8 cellular contexts compared by ENCODE assay signal in the genomic region with DNA sequence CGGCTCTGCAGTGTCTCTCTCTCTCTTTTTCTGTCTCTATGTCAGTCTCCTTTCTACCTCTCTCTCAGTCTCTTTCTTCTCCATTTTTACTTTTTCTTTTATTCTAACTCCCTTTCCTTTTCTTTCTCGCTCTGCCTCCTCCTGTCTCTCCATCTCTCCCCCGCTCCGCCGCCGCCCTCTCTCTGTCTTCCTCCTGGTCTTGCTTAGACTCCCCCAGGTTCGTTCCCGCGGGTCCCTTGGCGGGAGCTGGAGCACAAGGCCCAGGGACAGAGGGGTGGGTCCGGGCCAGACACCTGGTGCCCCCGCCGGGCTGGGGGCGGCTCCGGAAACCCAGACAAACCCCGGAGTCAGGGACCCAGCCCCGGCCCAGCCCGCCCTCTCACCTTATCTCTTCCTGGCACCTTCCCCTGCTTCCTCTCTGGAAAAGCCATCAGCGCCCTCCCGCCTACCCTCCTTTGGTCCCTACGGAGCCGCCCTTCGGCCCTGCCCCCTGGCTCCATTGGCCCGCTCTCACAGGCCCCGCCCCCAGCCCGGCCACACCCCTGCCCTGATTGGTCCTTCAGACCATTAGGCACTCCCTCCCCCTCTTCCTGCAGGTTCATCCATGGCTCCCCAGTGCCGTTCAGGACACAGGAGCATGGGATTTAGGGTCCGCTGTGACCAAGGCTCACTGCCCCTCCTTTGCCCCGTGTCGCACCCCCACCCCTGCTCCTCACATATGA. TPM values are rescaled to one million over a fixed set of nuclear protein-coding genes. Genes with fewer than 3 reads are reported as not detected.
DNase-seq lines count a peak whose midpoint lies in the region; TF ChIP-seq lines count a peak whose summit lies in the region.

No MANE protein-coding gene starts in this region.

- no peak for TF ChIP-seq POLR2A in thyroid gland (IDR thresholded peaks at IDR 0.05)

- H3K4me1 ChIP-seq in endodermal cell (ENCODE audit: control insufficient read depth, insufficient read depth, low read length), result no peaks in the 10 kb centered on the region
- H3K4me1 ChIP-seq in muscle layer of colon (ENCODE audit: insufficient read depth, low read length), result peaks cover 24% of the 10 kb centered on the region
- peaks cover 14 to 24% of the 10 kb centered on the region in 2 donors for H3K4me1 ChIP-seq in thyroid gland

- H3K4me3 Mint-ChIP-seq in activated CD4-positive, alpha-beta T cell treated with anti-CD3 and anti-CD28 coated beads, Interleukin-2, amount 10 ng/mL, durations not matched to agents 24 days and 14 days, result peak overlapping the region; percentile 91
- peak overlapping the region; percentile 66 for H3K4me3 Mint-ChIP-seq in endodermal cell

- WGBS in endodermal cell (ENCODE audit: insufficient coverage in 1 of 2, insufficient read length in 1 of 2), 2 experiments, result 18 to 20% methylated on average over 10 to 30 of the region's 30 CpGs
- WGBS in thyroid gland, 2 donors, result 25 to 26% methylated on average over 28 to 30 of the region's 30 CpGs

- H3K4me3 ChIP-seq in endodermal cell (ENCODE audit: low read length) (peak overlapping the region; percentile 77), muscle layer of colon (ENCODE audit: low read depth in 1 of 2, low read length in 2 of 2) (no peak overlapping the region), thyroid gland (replicated peaks in 1 of 3) (peak overlapping the region in 1 of 3 donors; percentile 4)

- H3K36me3 Mint-ChIP-seq in activated CD4-positive, alpha-beta T cell treated with anti-CD3 and anti-CD28 coated beads, Interleukin-2, amount 10 ng/mL, durations not matched to agents 24 days and 14 days (ENCODE audit: low read depth), result no peaks in the 10 kb centered on the region
- peaks cover 1% of the 10 kb centered on the region for H3K36me3 Mint-ChIP-seq in endodermal cell (ENCODE audit: low read depth)

- intact Hi-C loops in activated CD4-positive, alpha-beta T cell treated with anti-CD3 and anti-CD28 coated beads, Interleukin-2, amount 10 ng/mL, durations not matched to agents 24 days and 14 days (cut with micrococcal nuclease), result loop anchor here (2.0 kb wide), 1 partner anchor 13 kb away; no protein-coding TSS in a partner anchor
- intact Hi-C loops in thyroid gland (cut with DNase I), result no loop called here

- H3K9me3 Mint-ChIP-seq in activated CD4-positive, alpha-beta T cell treated with anti-CD3 and anti-CD28 coated beads, Interleukin-2, amount 10 ng/mL, durations not matched to agents 24 days and 14 days, result no peaks in the 10 kb centered on the region
- no peaks in the 10 kb centered on the region for H3K9me3 Mint-ChIP-seq in endodermal cell

- H3K27ac Mint-ChIP-seq in activated CD4-positive, alpha-beta T cell treated with anti-CD3 and anti-CD28 coated beads, Interleukin-2, amount 10 ng/mL, durations not matched to agents 24 days and 14 days, result peak overlapping the region; percentile 78
- peak overlapping the region; percentile 71 for H3K27ac Mint-ChIP-seq in endodermal cell

- H3K9ac ChIP-seq in endodermal cell (ENCODE audit: extremely low read depth, low read length, poor library complexity, severe bottlenecking), result peak overlapping the region; percentile 25
- H3K9ac ChIP-seq in muscle layer of colon (ENCODE audit: low read length), result no peak overlapping the region

- H3K27me3 Mint-ChIP-seq in activated CD4-positive, alpha-beta T cell treated with anti-CD3 and anti-CD28 coated beads, Interleukin-2, amount 10 ng/mL, durations not matched to agents 24 days and 14 days, result peaks cover 1% of the 10 kb centered on the region
- peaks cover 4% of the 10 kb centered on the region for H3K27me3 Mint-ChIP-seq in endodermal cell (ENCODE audit: insufficient read depth)

- H3K9me3 ChIP-seq in endodermal cell (ENCODE audit: control insufficient read depth, low read length) (no peaks in the 10 kb centered on the region), muscle layer of colon (ENCODE audit: low read length) (no peaks in the 10 kb centered on the region), thyroid gland (no peaks in the 10 kb centered on the region)

- peaks cover 21% of the 10 kb centered on the region for H3K4me1 Mint-ChIP-seq in activated CD4-positive, alpha-beta T cell treated with anti-CD3 and anti-CD28 coated beads, Interleukin-2, amount 10 ng/mL, durations not matched to agents 24 days and 14 days
- H3K4me1 Mint-ChIP-seq in endodermal cell, result peaks cover 9% of the 10 kb centered on the region

- no peak for TF ChIP-seq CTCF in endodermal cell (conservative IDR thresholded peaks at IDR 0.05)
- no peak for TF ChIP-seq CTCF in thyroid gland (IDR thresholded peaks at IDR 0.05)

- no peak overlapping the region for H3K27ac ChIP-seq in endodermal cell (ENCODE audit: low read depth, low read length)
- peak overlapping the region; percentile 88 for H3K27ac ChIP-seq in muscle layer of colon (ENCODE audit: low read depth, low read length)
- H3K27ac ChIP-seq in thyroid gland, result peak overlapping the region; percentile 70 to 95 (median 82)

- H3K36me3 ChIP-seq in endodermal cell (ENCODE audit: control insufficient read depth, insufficient read depth, low read length), result no peaks in the 10 kb centered on the region
- peaks cover 38% of the 10 kb centered on the region for H3K36me3 ChIP-seq in muscle layer of colon (ENCODE audit: insufficient read depth, low read length)
- H3K36me3 ChIP-seq in thyroid gland, result peaks cover 0 to 6% of the 10 kb centered on the region in 2 donors

- DNase-seq in NCI-H524 (lab: John Stamatoyannopoulos, UW), result peak; percentile 21 to 37
- DNase-seq in NCI-H524 treated with DMSO at 0.1 percent for 48 hours (lab: John Stamatoyannopoulos, UW), result no peak
- DNase-seq in activated CD4-positive, alpha-beta T cell treated with anti-CD3 and anti-CD28 coated beads, Interleukin-2, amount 10 ng/mL, durations not matched to agents 24 days and 14 days, result peak; percentile 88
- peak; percentile 97 for DNase-seq in endodermal cell
- DNase-seq in thyroid gland, result peak; percentile 78 to 80
- no peak for DNase-seq in middle frontal gyrus (ENCODE audit: extremely low spot score, low spot score)
- DNase-seq in SW 1271 (lab: John Stamatoyannopoulos, UW), result no peak

- H3K27me3 ChIP-seq in endodermal cell (ENCODE audit: control insufficient read depth, insufficient read depth, low read length, poor library complexity, severe bottlenecking), result no peaks in the 10 kb centered on the region
- no peaks in the 10 kb centered on the region for H3K27me3 ChIP-seq in muscle layer of colon (ENCODE audit: control insufficient read depth in 1 of 2, insufficient read depth in 2 of 2, low read length in 2 of 2)
- no peaks in the 10 kb centered on the region for H3K27me3 ChIP-seq in thyroid gland

RNA-seq across cellular contexts. Expression of gene NOP53, which starts 15.4 kb away (rescaled TPM):
- 222 and 230 TPM in 2 replicates for total RNA-seq in activated CD4-positive, alpha-beta T cell treated with anti-CD3 and anti-CD28 coated beads, Interleukin-2, amount 10 ng/mL, durations not matched to agents 24 days and 14 days
- total RNA-seq in endodermal cell, result 100 to 1,000 TPM; 190 to 258 TPM
- polyA plus RNA-seq in endodermal cell (2013, experiment 1 of 2), result 259 TPM
- polyA plus RNA-seq in endodermal cell (2013, experiment 2 of 2), result 234 TPM
- 100 to 1,000 TPM; 278 to 531 (median 461) TPM for total RNA-seq in thyroid gland

RNA-seq across cellular contexts. Expression of gene EHD2, which starts 16.7 kb away (rescaled TPM):
- total RNA-seq in activated CD4-positive, alpha-beta T cell treated with anti-CD3 and anti-CD28 coated beads, Interleukin-2, amount 10 ng/mL, durations not matched to agents 24 days and 14 days, result 0.49 and 1.2 TPM in 2 replicates
- total RNA-seq in endodermal cell, result 1 to 10 TPM; 5.5 to 8.4 TPM
- polyA plus RNA-seq in endodermal cell (2013, experiment 1 of 2), result 4.3 TPM
- polyA plus RNA-seq in endodermal cell (2013, experiment 2 of 2), result 3.7 TPM
- total RNA-seq in thyroid gland, result 10 to 100 TPM; 41.9 to 48.0 (median 44.3) TPM

RNA-seq across cellular contexts. Expression of gene SELENOW, which starts 48.5 kb away (rescaled TPM):
- total RNA-seq in activated CD4-positive, alpha-beta T cell treated with anti-CD3 and anti-CD28 coated beads, Interleukin-2, amount 10 ng/mL, durations not matched to agents 24 days and 14 days, result 111 and 117 TPM in 2 replicates
- total RNA-seq in endodermal cell (100 to 1,000 TPM; 404 to 410 TPM), thyroid gland (100 to 1,000 TPM; 256 to 919 (median 484) TPM)
- 190 TPM for polyA plus RNA-seq in endodermal cell (2013, experiment 1 of 2)
- polyA plus RNA-seq in endodermal cell (2013, experiment 2 of 2), result 182 TPM

Comparison
In these comparisons a context has a peak if more than half of its experiments do, and no peak if none do; other contexts are left out.
1. DNase-seq: peak in NCI-H524 (2 of 2), activated CD4-positive, alpha-beta T cell treated with anti-CD3 and anti-CD28 coated beads, Interleukin-2, amount 10 ng/mL, durations not matched to agents 24 days and 14 days (single experiment), endodermal cell (single experiment) and thyroid gland (2 of 2); none in NCI-H524 treated with DMSO at 0.1 percent for 48 hours (single experiment), middle frontal gyrus (single experiment) and SW 1271 (0 of 2).
2. RNA of gene EHD2, which starts 16.7 kb away (total RNA-seq): 41.9 to 48.0 TPM in thyroid gland; 5.5 to 8.4 TPM in endodermal cell and 0.49 to 1.2 TPM in activated CD4-positive, alpha-beta T cell treated with anti-CD3 and anti-CD28 coated beads, Interleukin-2, amount 10 ng/mL, durations not matched to agents 24 days and 14 days; every median in the first group is over 4 times any median in the second.